ENCODE assay signal across 8 cellular contexts in genomic region chr3:187738400-187739124, GRCh38. TPM values are rescaled to one million over a fixed set of nuclear protein-coding genes. Genes with fewer than 3 reads are reported as not detected.
A peak's percentile ranks its signal among the peaks of the same experiment; 100 is the strongest.
DNase-seq lines count a peak whose midpoint lies in the region; ATAC-seq lines count a peak whose summit lies in the region.

No MANE protein-coding gene starts in this region.

- DNase-seq in GM03348 (ENCODE audit: low spot score) (peak; percentile 90), NCI-H1417 (lab: John Stamatoyannopoulos, UW) (peak; percentile 86 to 93 (median 88)), SW480 (ENCODE audit: low spot score) (peak; percentile 89), astrocyte of the hippocampus (ENCODE audit: low read depth, low spot score) (peak; percentile 95), right cardiac atrium (peak; percentile 88 to 95 (median 92)), posterior vena cava (ENCODE audit: low spot score) (peak; percentile 94)

- no peaks in the 10 kb centered on the region for H3K27me3 ChIP-seq in right cardiac atrium (ENCODE audit: control insufficient read depth, insufficient read depth)

- under 1% methylated on average over 41 of the region's 41 CpGs for WGBS in right cardiac atrium

- intact Hi-C loops in right cardiac atrium (cut with DNase I) (loop anchor here in 3 of 4 donors (2.0 to 10.0 kb wide), 3 partner anchors 1216 to 1496 kb away; no protein-coding TSS in a partner anchor), posterior vena cava (cut with DNase I) (loop anchor here in 1 of 2 donors (2.0 kb wide), 1 partner anchor 1212 kb away; no protein-coding TSS in a partner anchor)

- H3K27ac ChIP-seq in right cardiac atrium (ENCODE audit: low read length): peak overlapping the region; percentile 96

- H3K4me1 ChIP-seq in right cardiac atrium (ENCODE audit: control insufficient read depth, insufficient read depth, low read length): peaks cover 6% of the 10 kb centered on the region

- ATAC-seq in HG02642 (IDR thresholded peaks at IDR 0.05; ENCODE audit: poor library complexity, unreplicated experiment) (peak; percentile 69), right cardiac atrium (peak; percentile 77), HG03196 (IDR thresholded peaks at IDR 0.05; ENCODE audit: unreplicated experiment) (no peak)

- no peaks in the 10 kb centered on the region for H3K9me3 ChIP-seq in right cardiac atrium (ENCODE audit: control insufficient read depth, low read length)

- peak overlapping the region; percentile 74 for H3K4me3 ChIP-seq in right cardiac atrium (ENCODE audit: low read length)

RNA-seq across cellular contexts. Expression of gene BCL6, which starts 6.7 kb away (rescaled TPM):
- total RNA-seq in right cardiac atrium (10 to 100 TPM; 70.0 to 77.3 (median 71.4) TPM), posterior vena cava (100 to 1,000 TPM in 1 of 2 donors, 10 to 100 TPM in 1; 87.7 to 143 TPM)
- polyA plus RNA-seq in right cardiac atrium: 45.8 TPM

RNA-seq across cellular contexts. Expression of gene RTP2, which starts 36.2 kb away (rescaled TPM):
- not detected for total RNA-seq in right cardiac atrium
- polyA plus RNA-seq in right cardiac atrium: not detected
- total RNA-seq in posterior vena cava: not detected
